In the genomic region with DNA sequence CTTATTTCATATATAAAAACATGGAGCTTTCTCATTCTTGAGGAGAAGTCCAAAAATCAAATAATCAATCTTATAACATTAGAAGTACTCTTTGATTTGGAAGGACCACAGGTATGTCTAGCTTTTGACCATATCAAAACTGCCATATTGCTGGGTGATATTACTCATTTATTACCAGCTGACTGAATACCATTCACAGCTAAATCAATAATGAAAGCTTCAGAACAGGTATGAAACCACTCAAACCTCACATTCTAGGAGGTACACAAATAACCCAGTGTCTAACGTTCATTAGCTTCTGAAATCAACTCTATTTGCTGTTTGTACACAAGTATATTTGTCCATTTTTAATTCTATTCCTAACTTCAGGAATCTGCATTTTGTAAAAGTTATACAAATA, we compare ENCODE assay signal across 10 cellular contexts.
"Had no signal": no experiment of that assay in that cellular context is flagged by ENCODE, and none has a peak within 500 bp of the region (broad histone marks: within the 10 kb centered on the region; RNA-seq: fewer than 3 reads in every experiment).

No MANE protein-coding gene starts in this region.

- H3K9me3 Mint-ChIP-seq: GM23338, H9, IgD-negative memory B cell had no signal

- H3K36me3 Mint-ChIP-seq: IgD-negative memory B cell had no signal

- H3K27ac Mint-ChIP-seq: H9, IgD-negative memory B cell had no signal

- H3K9ac ChIP-seq: KMS-11 had no signal

- H3K4me2 ChIP-seq: GM23338, KMS-11 had no signal

- FAIRE-seq: H1, H54 had no signal

- H3K27me3 Mint-ChIP-seq: IgD-negative memory B cell had no signal

- H2AFZ ChIP-seq: GM23338 had no signal

- ATAC-seq: GM23338 had no signal

- H3K4me1 Mint-ChIP-seq: GM23338, H9, IgD-negative memory B cell had no signal

- H3K27ac ChIP-seq: HL-60, KMS-11 had no signal

- H3K4me3 Mint-ChIP-seq: GM23338, H9, IgD-negative memory B cell had no signal

- DNase-seq: H9, HCEC 1CT, Karpas-422, KBM-7 had no signal

- H3K4me3 ChIP-seq: GM23338 had no signal
